Comparison of ENCODE assay signal across 21 cellular contexts in the genomic region with DNA sequence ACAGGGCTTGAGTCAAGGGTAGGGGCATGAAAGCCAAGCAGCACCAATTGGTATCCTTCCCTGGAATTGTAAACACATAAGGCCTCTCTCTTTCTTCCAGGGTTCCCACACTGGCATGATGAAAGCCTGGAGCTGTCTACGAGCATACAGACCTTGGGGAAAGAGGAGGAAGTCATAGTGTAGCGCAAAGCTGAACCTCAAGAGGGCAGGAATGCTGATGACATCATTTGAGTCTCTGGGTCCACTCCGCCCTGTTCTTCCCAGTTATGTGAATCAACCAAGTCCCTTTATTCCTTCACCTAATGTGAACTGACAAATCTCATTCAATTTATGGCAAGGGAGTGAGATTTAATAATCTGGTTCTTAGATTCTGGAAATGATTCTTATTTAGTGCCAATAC.
DNase-seq lines count a peak whose midpoint lies in the region; ATAC-seq and TF ChIP-seq lines count a peak whose summit lies in the region.
"Had no signal": no experiment of that assay in that cellular context is flagged by ENCODE, and none has a peak within 500 bp of the region (broad histone marks: within the 10 kb centered on the region; RNA-seq: fewer than 3 reads in every experiment).

No MANE protein-coding gene starts in this region.

- no peak for TF ChIP-seq RAD21 in SK-N-SH (IDR thresholded peaks at IDR 0.05; ENCODE audit: low read length)

- no peak overlapping the region for H3K27ac ChIP-seq in GM23248
- H3K27ac ChIP-seq in SK-N-SH (ENCODE audit: low read depth in 2 of 2, low read length in 1 of 2) = no peak overlapping the region
- H3K27ac ChIP-seq in ovary = no peak overlapping the region
- H3K27ac ChIP-seq in PC-9 = no peak overlapping the region
- H3K27ac ChIP-seq: BLaER1 treated with 17β-estradiol and CSF1 and Interleukin-3, amounts not matched to agents 10 nM and 100 nM; suprapubic skin had no signal

- no peak overlapping the region for H3K27ac Mint-ChIP-seq in activated naive CD4-positive, alpha-beta T cell treated with anti-CD3 and anti-CD28 coated beads, Interleukin-2, amount 10 ng/mL, durations not matched to agents 7 days and 5 days
- H3K27ac Mint-ChIP-seq: dendritic cell treated with granulocyte-macrophage colony-stimulating factor and Interleukin-4, amounts not matched to agents 40 ng/mL and 50 ng/mL, for 4 days; natural killer cell had no signal

- POLR2A ChIA-PET in SK-N-SH (lab: Yijun Ruan, JAX) = no interaction called here
- POLR2A ChIA-PET in PC-9 (lab: Charles Lee; ENCODE audit: unreplicated experiment) = no interaction called here

- H3K9me2 ChIP-seq in GM23248 (ENCODE audit: insufficient read depth) = no peaks in the 10 kb centered on the region
- H3K9me2 ChIP-seq in SK-N-SH = no peaks in the 10 kb centered on the region
- H3K9me2 ChIP-seq in PC-9 (ENCODE audit: insufficient read depth) = no peaks in the 10 kb centered on the region

- in situ Hi-C loops in GM23248 (cut with MboI) = no loop called here

- no peaks in the 10 kb centered on the region for H3K9me3 Mint-ChIP-seq in activated naive CD4-positive, alpha-beta T cell treated with anti-CD3 and anti-CD28 coated beads, Interleukin-2, amount 10 ng/mL, durations not matched to agents 7 days and 5 days
- H3K9me3 Mint-ChIP-seq: dendritic cell treated with granulocyte-macrophage colony-stimulating factor and Interleukin-4, amounts not matched to agents 40 ng/mL and 50 ng/mL, for 4 days; IgD-negative memory B cell; natural killer cell had no signal

- H3K79me2 ChIP-seq in GM23248 (ENCODE audit: insufficient read depth) = no peaks in the 10 kb centered on the region
- H3K79me2 ChIP-seq in SK-N-SH (ENCODE audit: insufficient read depth) = no peaks in the 10 kb centered on the region
- H3K79me2 ChIP-seq in PC-9 (ENCODE audit: low read depth) = no peaks in the 10 kb centered on the region

- intact Hi-C loops in ovary (cut with DNase I) (no loop called here), PC-9 (cut with micrococcal nuclease; ENCODE audit: unreplicated experiment) (no loop called here)

- H3K9me3 ChIP-seq in GM23248 (ENCODE audit: low read depth) (no peaks in the 10 kb centered on the region), SK-N-SH (no peaks in the 10 kb centered on the region), ovary (no peaks in the 10 kb centered on the region), PC-9 (ENCODE audit: insufficient read depth, low read depth) (no peaks in the 10 kb centered on the region)
- H3K9me3 ChIP-seq: BLaER1 treated with 17β-estradiol and CSF1 and Interleukin-3, amounts not matched to agents 10 nM and 100 nM; HAP-1; suprapubic skin had no signal

- no peak overlapping the region for H3K4me3 Mint-ChIP-seq in activated naive CD4-positive, alpha-beta T cell treated with anti-CD3 and anti-CD28 coated beads, Interleukin-2, amount 10 ng/mL, durations not matched to agents 7 days and 5 days
- H3K4me3 Mint-ChIP-seq: dendritic cell treated with granulocyte-macrophage colony-stimulating factor and Interleukin-4, amounts not matched to agents 40 ng/mL and 50 ng/mL, for 4 days; IgD-negative memory B cell; natural killer cell had no signal

- H3K4me1 ChIP-seq in GM23248 (ENCODE audit: insufficient read depth) (no peaks in the 10 kb centered on the region), SK-N-SH (ENCODE audit: control insufficient read depth in 1 of 2, insufficient read depth in 2 of 2, low read depth in 1 of 2, low read length in 1 of 2) (peaks cover 0 to 13% of the 10 kb centered on the region in 2 experiments; a peak in 1 of 4 replicates), ovary (ENCODE audit: insufficient read depth) (no peaks in the 10 kb centered on the region), PC-9 (replicated peaks; ENCODE audit: insufficient read depth) (no peaks in the 10 kb centered on the region)
- H3K4me1 ChIP-seq: HAP-1 had no signal

- no peaks in the 10 kb centered on the region for H3K36me3 ChIP-seq in GM23248 (ENCODE audit: low read depth)
- no peaks in the 10 kb centered on the region for H3K36me3 ChIP-seq in SK-N-SH (replicated peaks in 1 of 2; ENCODE audit: control insufficient read depth in 1 of 2, insufficient read depth in 2 of 2, low read length in 1 of 2)
- H3K36me3 ChIP-seq in ovary = no peaks in the 10 kb centered on the region
- no peaks in the 10 kb centered on the region for H3K36me3 ChIP-seq in PC-9 (ENCODE audit: low read depth)
- H3K36me3 ChIP-seq: BLaER1 treated with 17β-estradiol and CSF1 and Interleukin-3, amounts not matched to agents 10 nM and 100 nM; HAP-1; suprapubic skin had no signal

- no peaks in the 10 kb centered on the region for H3K36me3 Mint-ChIP-seq in activated naive CD4-positive, alpha-beta T cell treated with anti-CD3 and anti-CD28 coated beads, Interleukin-2, amount 10 ng/mL, durations not matched to agents 7 days and 5 days
- H3K36me3 Mint-ChIP-seq: IgD-negative memory B cell, natural killer cell had no signal

- H3K9ac ChIP-seq in GM23248 (no peak overlapping the region), SK-N-SH (no peak overlapping the region)
- H3K9ac ChIP-seq: BLaER1 treated with 17β-estradiol and CSF1 and Interleukin-3, amounts not matched to agents 10 nM and 100 nM had no signal

- H3K27me3 Mint-ChIP-seq in activated naive CD4-positive, alpha-beta T cell treated with anti-CD3 and anti-CD28 coated beads, Interleukin-2, amount 10 ng/mL, durations not matched to agents 7 days and 5 days = peaks cover 7% of the 10 kb centered on the region
- H3K27me3 Mint-ChIP-seq: IgD-negative memory B cell had no signal

- H3K4me3 ChIP-seq in GM23248 (no peak overlapping the region), SK-N-SH (ENCODE audit: low read depth in 2 of 2, low read length in 1 of 2) (no peak overlapping the region), fibroblast of pulmonary artery (replicated peaks; ENCODE audit: low read depth, low read length) (no peak overlapping the region), ovary (no peak overlapping the region), PC-9 (no peak overlapping the region)
- H3K4me3 ChIP-seq: BLaER1 treated with 17β-estradiol and CSF1 and Interleukin-3, amounts not matched to agents 10 nM and 100 nM; HAP-1; suprapubic skin had no signal

- BruUV-seq in PC-9 (replicated peaks; lab: Mats Ljungman, UMichigan) = no TSS peak

- no peak for TF ChIP-seq POLR2A in ovary (IDR thresholded peaks at IDR 0.05)

- H2AFZ ChIP-seq in GM23248 = no peak overlapping the region
- H2AFZ ChIP-seq in SK-N-SH (ENCODE audit: low read depth) = no peak overlapping the region
- no peak overlapping the region for H2AFZ ChIP-seq in PC-9

- peak; percentile 20; the same call in 1 of the 2 replicates for TF ChIP-seq CTCF in SK-N-SH (IDR thresholded peaks at IDR 0.05)
- no peak for TF ChIP-seq CTCF in fibroblast of pulmonary artery (IDR thresholded peaks at IDR 0.05; ENCODE audit: low read length, missing control alignments)
- no peak for TF ChIP-seq CTCF in ovary (IDR thresholded peaks at IDR 0.05)
- TF ChIP-seq CTCF in PC-9 (conservative IDR thresholded peaks at IDR 0.05) = no peak

- H3K27me3 ChIP-seq in GM23248 (replicated peaks; ENCODE audit: insufficient read depth) (no peaks in the 10 kb centered on the region), SK-N-SH (ENCODE audit: insufficient read depth) (no peaks in the 10 kb centered on the region), ovary (no peaks in the 10 kb centered on the region), PC-9 (ENCODE audit: insufficient read depth, low read depth) (no peaks in the 10 kb centered on the region)
- H3K27me3 ChIP-seq: BLaER1 treated with 17β-estradiol and CSF1 and Interleukin-3, amounts not matched to agents 10 nM and 100 nM had no signal

- CTCF ChIA-PET in SK-N-SH (lab: Yijun Ruan, JAX) = no interaction called here
- CTCF ChIA-PET in PC-9 (lab: Charles Lee) = no interaction called here
- CTCF ChIA-PET in activated naive CD4-positive, alpha-beta T cell treated with anti-CD3 and anti-CD28 coated beads, Interleukin-2, amount 10 ng/mL, durations not matched to agents 7 days and 5 days (lab: Charles Lee) = no interaction called here

- no peaks in the 10 kb centered on the region for H3K4me1 Mint-ChIP-seq in activated naive CD4-positive, alpha-beta T cell treated with anti-CD3 and anti-CD28 coated beads, Interleukin-2, amount 10 ng/mL, durations not matched to agents 7 days and 5 days
- H3K4me1 Mint-ChIP-seq: IgD-negative memory B cell, natural killer cell had no signal

- ATAC-seq in GM21526 (IDR thresholded peaks at IDR 0.05; ENCODE audit: low FRiP score, unreplicated experiment) = no peak
- ATAC-seq: natural killer cell had no signal

- H3K4me2 ChIP-seq in GM23248 (ENCODE audit: unreplicated experiment) (no peak overlapping the region), SK-N-SH (no peak overlapping the region), PC-9 (no peak overlapping the region)

- no peaks in the 10 kb centered on the region for H3F3A ChIP-seq in GM23248 (ENCODE audit: insufficient read depth)
- H3F3A ChIP-seq in SK-N-SH (replicated peaks; ENCODE audit: insufficient read depth) = no peaks in the 10 kb centered on the region
- H3F3A ChIP-seq in PC-9 (ENCODE audit: insufficient read depth, low read depth) = no peaks in the 10 kb centered on the region

- no peaks in the 10 kb centered on the region for H4K20me1 ChIP-seq in GM23248 (ENCODE audit: insufficient read depth)
- H4K20me1 ChIP-seq in SK-N-SH (ENCODE audit: insufficient read depth) = no peaks in the 10 kb centered on the region
- no peaks in the 10 kb centered on the region for H4K20me1 ChIP-seq in PC-9 (ENCODE audit: insufficient read depth)
- H4K20me1 ChIP-seq: BLaER1 treated with 17β-estradiol and CSF1 and Interleukin-3, amounts not matched to agents 10 nM and 100 nM had no signal

- 69 to 73% methylated on average over 3 of the region's 3 CpGs for WGBS in GM23248 (ENCODE audit: low coverage in 1 of 2, low lambda C conversion rate in 2 of 2, missing lambda C conversion rate in 2 of 2), 2 experiments
- 74% methylated on average over 3 of the region's 3 CpGs for WGBS in SK-N-SH (ENCODE audit: low lambda C conversion rate)
- WGBS in ovary, 3 donors = 81 to 82% (median 81%) methylated on average over 3 of the region's 3 CpGs

- DNase-seq in DMS53 treated with DMSO at 0.1 percent for 48 hours (lab: John Stamatoyannopoulos, UW; ENCODE audit: unreplicated experiment) (peak; percentile 11), GM23248 (peak; percentile 21), SK-N-SH (no peak), fibroblast of pulmonary artery (ENCODE audit: low read depth) (peak; percentile 6), ovary (no peak), PC-9 (no peak)
- DNase-seq in activated naive CD4-positive, alpha-beta T cell treated with anti-CD3 and anti-CD28 coated beads, Interleukin-2, amount 10 ng/mL, durations not matched to agents 7 days and 5 days = no peak
- DNase-seq: activated CD4-positive, alpha-beta T cell treated with anti-CD3 and anti-CD28 coated beads, Interleukin-2, amount 50 U/mL, for 48 hours; anterior cingulate cortex; natural killer cell; NCI-H1694; NK-92 treated with Interleukin-12 subunit alpha and Interleukin-12 subunit beta, amount 100 ng/mL, for 24 hours; Right ventricle myocardium superior; stimulated activated CD4-positive, alpha-beta T cell treated with anti-CD3 and anti-CD28 coated beads, Interleukin-1b, Interleukin-23, amount 100 ng/mL, for 48 hours; T-helper 9 cell had no signal

- TF ChIP-seq EP300 in SK-N-SH (IDR thresholded peaks at IDR 0.05; ENCODE audit: borderline replicate concordance in 1 of 2, low read depth in 1 of 2, low read length in 1 of 2) (no peak), ovary (IDR thresholded peaks at IDR 0.05) (no peak)

TF ChIP-seq in SK-N-SH, 30 proteins besides CTCF, POLR2A, EP300 and RAD21 (continues in another document):
- TF ChIP-seq EZH2phosphoT487 (IDR thresholded peaks at IDR 0.05; ENCODE audit: borderline replicate concordance, low read depth) = no peak

Comparison
In these comparisons a context has a peak if more than half of its experiments do, and no peak if none do; other contexts are left out.
1. DNase-seq: peak in DMS53 treated with DMSO at 0.1 percent for 48 hours (single experiment), GM23248 (single experiment) and fibroblast of pulmonary artery (single experiment); none in SK-N-SH (single experiment), ovary (0 of 5), PC-9 (0 of 2) and activated naive CD4-positive, alpha-beta T cell treated with anti-CD3 and anti-CD28 coated beads, Interleukin-2, amount 10 ng/mL, durations not matched to agents 7 days and 5 days (single experiment).